8 cellular contexts compared by ENCODE assay signal in the genomic region with DNA sequence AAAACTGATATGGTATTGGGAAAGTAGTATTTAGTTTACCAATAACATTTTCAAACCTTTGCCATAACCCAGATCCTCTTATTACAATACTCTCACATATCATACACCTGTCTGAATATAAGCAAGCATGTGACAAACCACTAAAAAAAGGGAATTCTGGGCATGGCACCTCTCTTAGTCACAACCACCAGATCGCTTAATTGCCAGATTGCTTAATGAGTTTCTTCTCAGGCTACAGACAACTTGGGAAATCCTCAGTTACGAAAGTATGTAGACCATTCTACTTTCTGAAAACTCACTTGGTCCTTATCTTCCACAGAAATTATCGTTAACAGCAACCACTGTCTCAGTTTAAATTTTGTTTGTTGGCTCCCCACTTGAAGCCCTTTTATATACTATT. TPM values are rescaled to one million over a fixed set of nuclear protein-coding genes. Genes with fewer than 3 reads are reported as not detected.
A peak's percentile ranks its signal among the peaks of the same experiment; 100 is the strongest.
DNase-seq lines count a peak whose midpoint lies in the region; ATAC-seq, FAIRE-seq and TF ChIP-seq lines count a peak whose summit lies in the region.

No MANE protein-coding gene starts in this region.

- H3F3A ChIP-seq in DOHH2 (ENCODE audit: control insufficient read depth, insufficient read depth): no peaks in the 10 kb centered on the region

- H3K27me3 ChIP-seq in DOHH2 (ENCODE audit: control insufficient read depth, low read length) (no peaks in the 10 kb centered on the region), dorsolateral prefrontal cortex (no peaks in the 10 kb centered on the region)

- H3K27ac ChIP-seq in DOHH2 (ENCODE audit: low read depth, low read length) (no peak overlapping the region), dorsolateral prefrontal cortex (no peak overlapping the region)

- H3K4me1 ChIP-seq in DOHH2 (ENCODE audit: control insufficient read depth, low read length): peaks cover 32% of the 10 kb centered on the region

- H3K79me2 ChIP-seq in DOHH2 (ENCODE audit: control insufficient read depth, low read length): peaks cover 77% of the 10 kb centered on the region

- H3K9me3 ChIP-seq in DOHH2 (ENCODE audit: control insufficient read depth, insufficient read depth, low read length): no peaks in the 10 kb centered on the region

- H4K20me1 ChIP-seq in DOHH2 (ENCODE audit: control insufficient read depth, insufficient read depth, low read depth, low read length): peaks cover 3% of the 10 kb centered on the region; the same call in 1 of the 2 replicates

- no peaks in the 10 kb centered on the region for H3K9me2 ChIP-seq in DOHH2 (replicated peaks; ENCODE audit: control insufficient read depth, low read length)

- TF ChIP-seq POLR2A in GM12891 (IDR thresholded peaks at IDR 0.05; ENCODE audit: low read depth, low read length): no peak

- peaks cover 59% of the 10 kb centered on the region for H3K36me3 ChIP-seq in DOHH2 (ENCODE audit: control insufficient read depth, low read length)

- H3K4me3 ChIP-seq in DOHH2 (ENCODE audit: low read length): peak overlapping the region; percentile 83
- H3K4me3 ChIP-seq in dorsolateral prefrontal cortex: peak overlapping the region in 55 of 59 donors; percentile 15 to 97 (median 90)

- FAIRE-seq in GM12891 (lab: Jason Lieb, UNC): no peak

- H3K4me2 ChIP-seq in DOHH2 (ENCODE audit: low read length): peak overlapping the region; percentile 88

- DNase-seq in NOMO-1 treated with dmso at 0.1 percent for 144 hours (lab: John Stamatoyannopoulos, UW; ENCODE audit: unreplicated experiment) (peak; percentile 56), dorsolateral prefrontal cortex (no peak), omental fat pad (ENCODE audit: low spot score) (no peak), NK-92 (lab: John Stamatoyannopoulos, UW; ENCODE audit: unreplicated experiment) (no peak), GM12891 (ENCODE audit: insufficient read length, low spot score) (no peak)
- no peak for DNase-seq in effector CD4-positive, alpha-beta T cell

- ATAC-seq in omental fat pad (ENCODE audit: low FRiP score) (peak; percentile 53), HG02884 (IDR thresholded peaks at IDR 0.05; ENCODE audit: unreplicated experiment) (no peak)

- intact Hi-C loops in dorsolateral prefrontal cortex (cut with DNase I): loop anchor here in 1 of 2 donors (10.0 kb wide), 1 partner anchor 170 kb away; a partner anchor contains a TSS

- TF ChIP-seq CTCF in DOHH2 (IDR thresholded peaks at IDR 0.05; ENCODE audit: low read depth, low read length, poor library complexity, severe bottlenecking): no peak
- TF ChIP-seq CTCF in dorsolateral prefrontal cortex (IDR thresholded peaks at IDR 0.05 in 54 of 56, conservative IDR thresholded peaks at IDR 0.05 in 2 of 56; ENCODE audit: low read depth in 1 of 56, partially characterized antibody in 56 of 56): no peak
- no peak for TF ChIP-seq CTCF in omental fat pad (IDR thresholded peaks at IDR 0.05)

TF ChIP-seq in GM12891, 5 proteins besides CTCF, POLR2A, EP300 and RAD21:
- TF ChIP-seq SPI1 (IDR thresholded peaks at IDR 0.05; ENCODE audit: low read depth, low read length): no peak
- no peak for TF ChIP-seq PAX5 (IDR thresholded peaks at IDR 0.05; ENCODE audit: insufficient read depth, low read length, severe bottlenecking)
- no peak for TF ChIP-seq TAF1 (IDR thresholded peaks at IDR 0.05; ENCODE audit: low read depth, low read length)
- TF ChIP-seq POLR2AphosphoS5 (IDR thresholded peaks at IDR 0.05; ENCODE audit: low read depth, low read length): no peak
- no peak for TF ChIP-seq POU2F2 (IDR thresholded peaks at IDR 0.05; ENCODE audit: low read depth, low read length)

RNA-seq across cellular contexts. Expression of a gene that starts 2.1 kb away (rescaled TPM):
- 10 to 100 TPM; 17.7 to 38.0 (median 28.3) TPM for total RNA-seq in dorsolateral prefrontal cortex
- total RNA-seq in omental fat pad: 10 to 100 TPM; 18.8 to 73.4 (median 30.4) TPM
- polyA plus RNA-seq in GM12891 (2012; ENCODE audit: low read depth, missing spikeins): 9.5 TPM
